ENCODE assay signal across 30 cellular contexts in genomic region chr2:44836916-44837315, GRCh38.
"Had no signal": no experiment of that assay in that cellular context is flagged by ENCODE, and none has a peak within 500 bp of the region (broad histone marks: within the 10 kb centered on the region; RNA-seq: fewer than 3 reads in every experiment).

No MANE protein-coding gene starts in this region.

- H3K27ac ChIP-seq: SJCRH30, SK-N-MC, WERI-Rb-1 had no signal

- H3K9me3 ChIP-seq: SJCRH30 had no signal

- H3K27me3 Mint-ChIP-seq: activated CD4-positive, alpha-beta T cell treated with anti-CD3 and anti-CD28 coated beads, Interleukin-2, amount 10 ng/mL, durations not matched to agents 24 days and 14 days; activated naive CD8-positive, alpha-beta T cell; activated naive CD8-positive, alpha-beta T cell treated with anti-CD3 and anti-CD28 coated beads, Interleukin-2, amount 50 U/mL, for 24 hours had no signal

- ATAC-seq: K562, Panc1 had no signal

- H3K36me3 ChIP-seq: SJCRH30, WERI-Rb-1 had no signal

- H3K27me3 ChIP-seq: SJCRH30 had no signal

- H3K36me3 Mint-ChIP-seq: activated naive CD4-positive, alpha-beta T cell treated with anti-CD3 and anti-CD28 coated beads, Interleukin-2, amount 10 ng/mL, durations not matched to agents 7 days and 5 days; activated naive CD8-positive, alpha-beta T cell; brain had no signal

- H3K27ac Mint-ChIP-seq: activated CD8-positive, alpha-beta T cell treated with anti-CD3 and anti-CD28 coated beads, Interleukin-2, amount 10 ng/mL, durations not matched to agents 7 days and 5 days; activated naive CD4-positive, alpha-beta T cell treated with anti-CD3 and anti-CD28 coated beads, Interleukin-2, amount 10 ng/mL, durations not matched to agents 7 days and 5 days; activated naive CD8-positive, alpha-beta T cell; activated naive CD8-positive, alpha-beta T cell treated with anti-CD3 and anti-CD28 coated beads, Interleukin-2, amount 50 U/mL, for 24 hours; brain had no signal

- H3K4me1 Mint-ChIP-seq: activated naive CD4-positive, alpha-beta T cell treated with anti-CD3 and anti-CD28 coated beads, Interleukin-2, amount 10 ng/mL, durations not matched to agents 7 days and 5 days had no signal

- DNase-seq: activated CD4-positive, alpha-beta T cell treated with anti-CD3 and anti-CD28 coated beads for 1 hour; activated CD4-positive, alpha-beta T cell treated with anti-CD3 and anti-CD28 coated beads, Interleukin-2, amount 50 U/mL, for 4 hours; activated CD8-positive, alpha-beta memory T cell treated with anti-CD3 and anti-CD28 coated beads, Interleukin-2, amount 50 U/mL, for 4 hours; activated CD8-positive, alpha-beta T cell treated with anti-CD3 and anti-CD28 coated beads, Interleukin-2, amount 10 ng/mL, durations not matched to agents 7 days and 5 days; activated effector memory CD4-positive, alpha-beta T cell treated with Interleukin-2 at 50 U/mL for 16 hours; activated naive CD4-positive, alpha-beta T cell treated with anti-CD3 and anti-CD28 coated beads, Interleukin-2, amount 10 ng/mL, durations not matched to agents 7 days and 5 days; activated naive CD8-positive, alpha-beta T cell treated with anti-CD3 and anti-CD28 coated beads, Interleukin-2, amount 50 U/mL, for 24 hours; anterior cingulate cortex; central memory CD4-positive, alpha-beta T cell; NCI-H1092 treated with DMSO at 0.1 percent for 48 hours; NCI-H1417; NCI-H146; NCI-H187; NCI-H2029 treated with DMSO at 0.1 percent for 48 hours; NCI-H2107; NCI-H2171 treated with DMSO at 0.1 percent for 48 hours; NCI-H446; NCI-H510A treated with DMSO at 0.1 percent for 48 hours; NCI-H526 treated with DMSO at 0.1 percent for 48 hours; NCI-H774; SHP77; SJCRH30; T1000; WERI-Rb-1 had no signal

- H3K4me3 ChIP-seq: K562, SJCRH30, SK-N-MC had no signal

- H3K4me3 Mint-ChIP-seq: activated CD8-positive, alpha-beta T cell treated with anti-CD3 and anti-CD28 coated beads, Interleukin-2, amount 10 ng/mL, durations not matched to agents 7 days and 5 days; activated naive CD4-positive, alpha-beta T cell treated with anti-CD3 and anti-CD28 coated beads, Interleukin-2, amount 10 ng/mL, durations not matched to agents 7 days and 5 days; activated naive CD8-positive, alpha-beta T cell; activated naive CD8-positive, alpha-beta T cell treated with anti-CD3 and anti-CD28 coated beads, Interleukin-2, amount 50 U/mL, for 24 hours; brain had no signal

- H3K9me3 Mint-ChIP-seq: activated naive CD4-positive, alpha-beta T cell treated with anti-CD3 and anti-CD28 coated beads, Interleukin-2, amount 10 ng/mL, durations not matched to agents 7 days and 5 days had no signal
